Comparison of ENCODE assay signal across 10 cellular contexts in the genomic region with DNA sequence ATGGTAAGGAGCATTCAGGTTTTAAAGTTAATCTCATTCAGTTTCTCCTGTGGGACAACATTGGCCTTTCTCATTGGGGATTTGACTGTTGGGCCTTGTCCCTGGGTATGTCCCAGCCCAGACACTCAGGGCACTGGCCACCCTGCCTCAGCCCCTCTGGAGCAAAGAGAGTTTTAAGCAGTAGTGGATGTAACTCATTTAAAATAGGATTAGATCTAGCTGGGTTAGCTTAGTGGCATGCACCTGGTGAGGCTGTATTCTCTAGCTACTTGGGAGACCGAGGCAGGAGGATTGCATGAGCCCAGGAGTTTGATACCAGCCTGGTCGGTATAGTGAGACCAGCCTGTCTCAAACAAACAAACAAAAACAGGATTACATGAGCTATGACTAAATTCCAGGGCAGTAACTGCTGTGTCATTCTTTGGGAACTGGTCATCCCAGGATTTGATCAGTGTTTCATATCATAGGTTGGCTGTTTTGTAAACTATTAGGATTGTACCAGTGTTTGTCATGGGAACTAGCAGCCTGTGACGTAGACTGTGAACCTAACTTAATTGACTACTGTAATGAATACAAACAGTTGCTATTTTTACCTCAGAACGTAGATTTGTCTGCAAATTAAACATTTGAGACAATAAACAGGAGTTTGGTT. TPM values are rescaled to one million over a fixed set of nuclear protein-coding genes. Genes with fewer than 3 reads are reported as not detected.
DNase-seq lines count a peak whose midpoint lies in the region; ATAC-seq, FAIRE-seq and TF ChIP-seq lines count a peak whose summit lies in the region.
"Had no signal": no experiment of that assay in that cellular context is flagged by ENCODE, and none has a peak within 500 bp of the region (broad histone marks: within the 10 kb centered on the region; RNA-seq: fewer than 3 reads in every experiment).

No MANE protein-coding gene starts in this region.

- H2AFZ ChIP-seq in K562 (ENCODE audit: low read depth, low read length) = no peak overlapping the region

- H3K9me3 Mint-ChIP-seq in CD14-positive monocyte = peaks cover 0 to 2% (median 0%) of the 10 kb centered on the region in 7 donors

- H3K4me3 ChIP-seq in K562 (no peak overlapping the region), mesodermal cell (ENCODE audit: extremely low read depth, insufficient read depth, low read length, poor library complexity, severe bottlenecking) (no peak overlapping the region), A673 (ENCODE audit: low read depth, low read length, poor library complexity, severe bottlenecking) (no peak overlapping the region)
- H3K4me3 ChIP-seq: SK-N-MC had no signal

- H3K27ac Mint-ChIP-seq in CD14-positive monocyte = peak overlapping the region in 6 of 7 donors; percentile 44 to 99 (median 82)

- POLR2A ChIA-PET in K562 (lab: Yijun Ruan, JAX) (interaction anchor here (0.6 to 1.9 kb wide), 4 partner anchors 9 to 698 kb away, joined by 4 to 9 read pairs (median 6); no protein-coding TSS in a partner anchor), A673 (lab: Charles Lee; ENCODE audit: low non-redundant PET) (no interaction called here)

- WGBS in K562 (ENCODE audit: insufficient coverage, low coverage, missing lambda C conversion rate) = 61% methylated on average over 4 of the region's 4 CpGs
- WGBS in mesodermal cell (ENCODE audit: insufficient coverage in 2 of 2), 2 experiments = 89 to 100% methylated on average over 2 to 3 of the region's 4 CpGs

- H3K36me3 ChIP-seq in K562 (ENCODE audit: control insufficient read depth, insufficient read depth, low read length) (peaks cover 7% of the 10 kb centered on the region; the same call in 1 of the 3 replicates), mesodermal cell (ENCODE audit: control insufficient read depth, insufficient read depth, low read length) (peaks cover 12% of the 10 kb centered on the region), A673 (ENCODE audit: insufficient read depth, low read length, poor library complexity, severe bottlenecking) (no peaks in the 10 kb centered on the region)

- peaks cover 34% of the 10 kb centered on the region for H3K79me2 ChIP-seq in K562 (ENCODE audit: control insufficient read depth, insufficient read depth, low read length)

- no peak overlapping the region for H3K4me2 ChIP-seq in K562 (ENCODE audit: insufficient read depth, low read length)

- BruUV-seq in K562 (replicated peaks; lab: Mats Ljungman, UMichigan) (no TSS peak), A673 (replicated peaks; lab: Mats Ljungman, UMichigan) (no TSS peak)

- no peak for ATAC-seq in K562

- H3K9me3 ChIP-seq in K562 (replicated peaks; ENCODE audit: control insufficient read depth, insufficient read depth, low read depth, low read length) (no peaks in the 10 kb centered on the region), mesodermal cell (ENCODE audit: control insufficient read depth, low read length) (no peaks in the 10 kb centered on the region), A673 (ENCODE audit: low read depth, low read length, poor library complexity, severe bottlenecking) (no peaks in the 10 kb centered on the region)

- H3K9ac ChIP-seq in K562 (ENCODE audit: insufficient read depth in 1 of 2, low read depth in 2 of 2, low read length in 2 of 2) = peak overlapping the region in 1 of 2 experiments; percentile 17; a peak in 1 of 4 replicates

- H3K9me1 ChIP-seq in K562 (ENCODE audit: control insufficient read depth, insufficient read depth, low read length) = peaks cover 7% of the 10 kb centered on the region

- no peak for TF ChIP-seq EP300 in K562 (IDR thresholded peaks at IDR 0.05; ENCODE audit: low read length)

- CTCF ChIA-PET in K562 (lab: Yijun Ruan, JAX; ENCODE audit: low intra/inter-chr PET ratio) = no interaction called here
- CTCF ChIA-PET in A673 (lab: Charles Lee) = no interaction called here

- in situ Hi-C loops in K562 (cut with MboI) = no loop called here

- H3K4me3 Mint-ChIP-seq in CD14-positive monocyte = no peak overlapping the region

- H3K27me3 ChIP-seq in K562 (ENCODE audit: control insufficient read depth in 2 of 2, insufficient read depth in 2 of 2, low read length in 2 of 2) = no peaks in the 10 kb centered on the region
- H3K27me3 ChIP-seq in A673 (replicated peaks; ENCODE audit: insufficient read depth, low read depth, low read length, poor library complexity) = no peaks in the 10 kb centered on the region

- peaks cover 91% of the 10 kb centered on the region for H3K4me1 Mint-ChIP-seq in CD14-positive monocyte

- TF ChIP-seq POLR2A in K562 (conservative IDR thresholded peaks at IDR 0.05) = no peak

- FAIRE-seq in HTR-8/SVneo (lab: Jason Lieb, UNC) (no peak), K562 (lab: Jason Lieb, UNC) (peak; percentile 19)

- peaks cover 14% of the 10 kb centered on the region; the same call in 1 of the 2 replicates for H4K20me1 ChIP-seq in K562 (replicated peaks; ENCODE audit: control insufficient read depth, insufficient read depth, low read length)

- no peaks in the 10 kb centered on the region for H3K27me3 Mint-ChIP-seq in CD14-positive monocyte (ENCODE audit: low read depth in 3 of 3)

- TF ChIP-seq CTCF in CD14-positive monocyte (IDR thresholded peaks at IDR 0.05) (no peak), K562 (IDR thresholded peaks at IDR 0.05 in 2 of 3, conservative IDR thresholded peaks at IDR 0.05 in 1 of 3; ENCODE audit: insufficient read depth in 2 of 3, low read depth in 1 of 3, low read length in 3 of 3) (no peak), A673 (conservative IDR thresholded peaks at IDR 0.05; ENCODE audit: low read depth, low read length) (no peak)

- peaks cover 31 to 33% of the 10 kb centered on the region in 2 donors for H3K36me3 Mint-ChIP-seq in CD14-positive monocyte

- H3K27ac ChIP-seq in K562 (ENCODE audit: extremely low read depth, low read depth, low read length) = no peak overlapping the region
- peak overlapping the region; percentile 68 for H3K27ac ChIP-seq in mesodermal cell (ENCODE audit: low read depth, low read length, severe bottlenecking)
- no peak overlapping the region for H3K27ac ChIP-seq in substantia nigra (ENCODE audit: low read depth, low read length, poor library complexity, severe bottlenecking)
- H3K27ac ChIP-seq in A673 (ENCODE audit: low read depth, low read length, poor library complexity, severe bottlenecking) = no peak overlapping the region
- H3K27ac ChIP-seq: SK-N-MC had no signal

- no peak for TF ChIP-seq RAD21 in K562 (CRISPR knock-in tag; conservative IDR thresholded peaks at IDR 0.05 in 1 of 2, IDR thresholded peaks at IDR 0.05 in 1 of 2)

- H3K4me1 ChIP-seq in K562 (replicated peaks in 1 of 2; ENCODE audit: control insufficient read depth in 2 of 2, insufficient read depth in 2 of 2, low read length in 2 of 2) (peaks cover 10 to 31% of the 10 kb centered on the region in 2 experiments; a peak in 3 of 5 replicates), mesodermal cell (ENCODE audit: control insufficient read depth, insufficient read depth, low read length, poor library complexity, severe bottlenecking) (peaks cover 35% of the 10 kb centered on the region), A673 (ENCODE audit: insufficient read depth, low read length, poor library complexity, severe bottlenecking) (no peaks in the 10 kb centered on the region)

- intact Hi-C loops in CD14-positive monocyte (cut with micrococcal nuclease) (loop anchor here in 1 of 2 donors (10.0 kb wide), 1 partner anchor 148 kb away; a partner anchor contains a TSS), K562 (cut with micrococcal nuclease) (no loop called here), A673 (cut with micrococcal nuclease; ENCODE audit: unreplicated experiment) (no loop called here)

- DNase-seq in CD14-positive monocyte (ENCODE audit: low spot score) (peak; percentile 5), HTR-8/SVneo (ENCODE audit: insufficient read length, low spot score) (peak; percentile 60), K562 (ENCODE audit: extremely low read depth in 1 of 4, low spot score in 3 of 4) (no peak), GM19238 (ENCODE audit: insufficient read length, low spot score) (no peak), substantia nigra (lab: John Stamatoyannopoulos, UW) (no peak), A673 (ENCODE audit: low spot score) (no peak)
- DNase-seq in activated CD4-positive, alpha-beta T cell treated with anti-CD3 and anti-CD28 coated beads for 48 hours = no peak
- DNase-seq: amygdala had no signal

TF ChIP-seq in K562, 482 proteins besides CTCF, POLR2A, EP300 and RAD21 (continues in another document):
- TF ChIP-seq MAFG (tag; conservative IDR thresholded peaks at IDR 0.05) = peak; percentile 91
- TF ChIP-seq MAFF (IDR thresholded peaks at IDR 0.05; ENCODE audit: low read length) = peak; percentile 28; the same call in 1 of the 2 replicates
- TF ChIP-seq FOSL1 (tag; conservative IDR thresholded peaks at IDR 0.05) = peak; percentile 64
- TF ChIP-seq MAFK (IDR thresholded peaks at IDR 0.05; ENCODE audit: low read length) = peak; percentile 49; the same call in 1 of the 2 replicates
- no peak for TF ChIP-seq HMG20B (CRISPR knock-in tag; IDR thresholded peaks at IDR 0.05)
- peak; percentile 64 for TF ChIP-seq NFE2 (IDR thresholded peaks at IDR 0.05; ENCODE audit: low read depth)
- peak; percentile 70 for TF ChIP-seq C11orf30 (IDR thresholded peaks at IDR 0.05; ENCODE audit: low read depth)
- no peak for TF ChIP-seq NR4A1 (CRISPR knock-in tag; IDR thresholded peaks at IDR 0.05)
- no peak for TF ChIP-seq NR4A1 (tag; IDR thresholded peaks at IDR 0.05)
- peak; percentile 67; the same call in 1 of the 2 replicates for TF ChIP-seq NFE2L1 (tag; IDR thresholded peaks at IDR 0.05; ENCODE audit: borderline replicate concordance, low read depth)

RNA-seq across cellular contexts. Expression of a gene that starts 12.5 kb away (rescaled TPM):
- polyA plus RNA-seq in CD14-positive monocyte (10 to 100 TPM; 13.7 to 20.7 TPM), K562 (2011; rRNA removed) (12.4 and 14.9 TPM in 2 replicates), K562 (2014; fragmentation: Illumina TruSeq; extraction: Trizol) (9.5 and 9.9 TPM in 2 replicates), K562 (2014; fragmentation: Nextera tagmentation; extraction: Ambion mirVana) (1 to 10 TPM; 1.8 to 2.5 TPM), K562 (2014; rRNA removed) (5.9 and 7.3 TPM in 2 replicates)
- total RNA-seq in K562 (2011; cell fraction: chromatin; rRNA removed; ENCODE audit: low replicate concordance) = 57.8 and 102 TPM in 2 replicates
- total RNA-seq in K562 (2011; cell fraction: nucleolus; rRNA removed) = 52.5 and 61.2 TPM in 2 replicates
- 50.8 and 55.2 TPM in 2 replicates for total RNA-seq in K562 (2011; cell fraction: nucleoplasm; rRNA removed)
- total RNA-seq in K562 (2014; rRNA removed) (10.5 and 11.5 TPM in 2 replicates), K562 (2014; rRNA removed; fragmentation: Illumina TruSeq; extraction: Trizol) (5.6 and 6.9 TPM in 2 replicates), K562 (2015; rRNA removed; fragmentation: Illumina TruSeq; extraction: Trizol) (7.7 and 8.3 TPM in 2 replicates), K562 (2021) (15.7 and 16.1 TPM in 2 replicates), A673 (2021) (33.5 and 39.9 TPM in 2 replicates)
- 10.6 and 12.6 TPM in 2 replicates for polyA plus RNA-seq in K562 (2011; cell fraction: cytosol; rRNA removed)
- 73.7 and 107 TPM in 2 replicates for polyA plus RNA-seq in K562 (2011; cell fraction: nucleus; rRNA removed)
- polyA plus RNA-seq in K562 (2012) = 10.2 and 13.8 TPM in 2 replicates
- polyA minus RNA-seq in K562 (2011; rRNA and poly(A)+ RNA removed) = 25.8 and 32.7 TPM in 2 replicates
- 9.9 and 17.9 TPM in 2 replicates for polyA minus RNA-seq in K562 (2011; cell fraction: cytosol; rRNA and poly(A)+ RNA removed)
- polyA minus RNA-seq in K562 (2011; cell fraction: nucleus; rRNA and poly(A)+ RNA removed) = 58.6 and 67.3 TPM in 2 replicates
- 20.7 TPM for polyA plus RNA-seq in mesodermal cell (2013, experiment 1 of 2)
- polyA plus RNA-seq in mesodermal cell (2013, experiment 2 of 2) = 19.2 TPM

Comparison
In these comparisons a context has a peak if more than half of its experiments do, and no peak if none do; other contexts are left out.
1. DNase-seq: peak in CD14-positive monocyte (single experiment) and HTR-8/SVneo (single experiment); none in K562 (0 of 4), GM19238 (single experiment), substantia nigra (0 of 49), A673 (single experiment) and activated CD4-positive, alpha-beta T cell treated with anti-CD3 and anti-CD28 coated beads for 48 hours (single experiment).